14 cellular contexts compared by ENCODE assay signal in the genomic region with DNA sequence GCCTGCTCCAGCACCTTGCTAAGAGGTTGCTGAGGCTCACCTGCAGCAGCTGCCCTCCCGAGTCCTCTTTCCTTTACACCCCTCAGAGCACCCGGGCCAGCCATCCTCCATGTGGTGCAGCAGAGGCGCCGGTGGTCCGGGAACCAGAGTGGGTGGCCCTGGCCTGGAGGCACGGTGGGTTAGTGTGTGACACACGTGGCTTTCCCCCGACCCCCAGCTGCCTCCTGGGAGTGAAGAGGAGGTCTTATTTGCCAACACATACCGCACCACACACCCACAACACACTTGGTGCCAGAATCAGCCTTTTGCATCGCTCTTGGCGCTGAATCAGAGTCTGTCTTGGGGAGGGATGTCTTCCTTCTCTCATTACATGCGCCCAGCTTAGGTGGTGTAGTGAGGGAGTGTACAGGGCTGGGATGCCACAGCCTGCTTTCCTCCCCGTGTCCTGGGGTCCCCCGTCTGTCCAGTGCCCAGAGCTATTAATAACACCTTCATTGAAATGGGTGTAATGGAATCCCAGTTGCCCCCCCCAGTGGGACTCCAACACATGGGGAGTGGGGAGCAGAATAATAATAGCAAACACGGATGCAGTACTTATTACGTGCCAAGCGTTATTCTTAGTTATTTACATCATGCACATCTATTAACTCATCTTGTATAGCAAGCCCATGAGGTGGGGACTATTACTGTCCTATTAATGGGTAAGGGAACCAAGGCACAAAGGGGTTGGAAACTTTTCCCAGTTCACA. TPM values are rescaled to one million over a fixed set of nuclear protein-coding genes. Genes with fewer than 3 reads are reported as not detected.
DNase-seq lines count a peak whose midpoint lies in the region; ATAC-seq and TF ChIP-seq lines count a peak whose summit lies in the region.
"Had no signal": no experiment of that assay in that cellular context is flagged by ENCODE, and none has a peak within 500 bp of the region (broad histone marks: within the 10 kb centered on the region; RNA-seq: fewer than 3 reads in every experiment).

No MANE protein-coding gene starts in this region.

- no peaks in the 10 kb centered on the region for H3K36me3 ChIP-seq in CD8-positive, alpha-beta memory T cell (ENCODE audit: insufficient read depth, low read length)
- H3K36me3 ChIP-seq in gastroesophageal sphincter (no peaks in the 10 kb centered on the region), trophoblast cell (ENCODE audit: control insufficient read depth in 1 of 2, insufficient read depth in 2 of 2, low read length in 2 of 2) (no peaks in the 10 kb centered on the region)

- no peak for TF ChIP-seq CTCF in gastroesophageal sphincter (IDR thresholded peaks at IDR 0.05)

- peak overlapping the region; percentile 39 for H3K18ac ChIP-seq in trophoblast cell (ENCODE audit: low read length)

- H3K4me1 Mint-ChIP-seq in CD8-positive, alpha-beta memory T cell = peaks cover 74 to 83% (median 82%) of the 10 kb centered on the region in 3 donors

- no peak overlapping the region for H2BK12ac ChIP-seq in trophoblast cell (ENCODE audit: low read length)

- no peak overlapping the region for H2BK5ac ChIP-seq in trophoblast cell (ENCODE audit: low read depth, low read length, poor library complexity)

- no peak overlapping the region for H3K27ac ChIP-seq in CD8-positive, alpha-beta memory T cell (ENCODE audit: low read depth, low read length)
- H3K27ac ChIP-seq in gastroesophageal sphincter (peak overlapping the region; percentile 7 to 81 (median 72)), trophoblast cell (ENCODE audit: low read depth, low read length) (no peak overlapping the region)
- H3K27ac ChIP-seq: dorsolateral prefrontal cortex had no signal

- H3K4me2 ChIP-seq in trophoblast cell (ENCODE audit: low read length) = no peak overlapping the region

- peaks cover 0 to 3% of the 10 kb centered on the region in 2 donors for H3K27me3 Mint-ChIP-seq in CD8-positive, alpha-beta memory T cell

- H3K9me3 ChIP-seq in CD8-positive, alpha-beta memory T cell (ENCODE audit: low read length) = no peaks in the 10 kb centered on the region
- no peaks in the 10 kb centered on the region for H3K9me3 ChIP-seq in gastroesophageal sphincter
- H3K9me3 ChIP-seq in trophoblast cell (ENCODE audit: insufficient read depth, low read depth, low read length) = no peaks in the 10 kb centered on the region

- no peak overlapping the region for H2AFZ ChIP-seq in trophoblast cell (ENCODE audit: insufficient read depth, low read length, poor library complexity)

- CTCF ChIA-PET in CD8-positive, alpha-beta memory T cell (lab: Charles Lee) = interaction anchor here (0.9 to 5.6 kb wide), 6 partner anchors 12 to 190 kb away, joined by 3 to 33 read pairs (median 4); a partner anchor contains a TSS

- H3K79me2 ChIP-seq in trophoblast cell (ENCODE audit: control insufficient read depth, insufficient read depth, low read length, poor library complexity) = peaks cover 1% of the 10 kb centered on the region

- peaks cover 0 to 6% (median 0%) of the 10 kb centered on the region in 3 donors for H3K36me3 Mint-ChIP-seq in CD8-positive, alpha-beta memory T cell

- H3K9me3 Mint-ChIP-seq in CD8-positive, alpha-beta memory T cell = no peaks in the 10 kb centered on the region
- H3K9me3 Mint-ChIP-seq: CD8-positive, alpha-beta T cell had no signal

- DNase-seq in CD8-positive, alpha-beta memory T cell = no peak
- peak; percentile 22 for DNase-seq in RPMI7951 (ENCODE audit: low read depth)
- DNase-seq in trophoblast cell = no peak
- DNase-seq in AG08395 (ENCODE audit: low spot score) = no peak
- DNase-seq: activated naive CD4-positive, alpha-beta T cell; CD8-positive, alpha-beta T cell; midbrain; NCI-H2029; retina had no signal

- H2AK5ac ChIP-seq in trophoblast cell (ENCODE audit: low read length) = no peak overlapping the region

- TF ChIP-seq POLR2A in gastroesophageal sphincter (IDR thresholded peaks at IDR 0.05) = no peak

- no peak overlapping the region for H3K23ac ChIP-seq in trophoblast cell (ENCODE audit: low read length)

- peaks cover 36% of the 10 kb centered on the region for H3K4me1 ChIP-seq in CD8-positive, alpha-beta memory T cell (ENCODE audit: insufficient read depth, low read length)
- H3K4me1 ChIP-seq in gastroesophageal sphincter = peaks cover 10 to 85% (median 24%) of the 10 kb centered on the region in 3 donors
- H3K4me1 ChIP-seq in trophoblast cell (ENCODE audit: control insufficient read depth in 1 of 2, insufficient read depth in 2 of 2, low read length in 2 of 2) = peaks cover 8 to 10% of the 10 kb centered on the region in 2 experiments

- H2BK120ac ChIP-seq in trophoblast cell (ENCODE audit: insufficient read depth, low read length, poor library complexity) = no peak overlapping the region

- no peak for TF ChIP-seq EP300 in gastroesophageal sphincter (IDR thresholded peaks at IDR 0.05)

- 52 to 93% methylated on average over 3 to 5 of the region's 17 CpGs for WGBS in gastroesophageal sphincter (ENCODE audit: low coverage in 1 of 2), 2 donors
- WGBS in trophoblast cell (ENCODE audit: extremely low coverage, insufficient coverage, insufficient read length) = no CpG with 5 or more reads among the region's 17 CpGs

- H4K12ac ChIP-seq in trophoblast cell (ENCODE audit: low read depth, low read length) = no peak overlapping the region

- H4K8ac ChIP-seq in trophoblast cell (ENCODE audit: low read depth, low read length) = no peak overlapping the region

- H3K4me3 Mint-ChIP-seq in CD8-positive, alpha-beta memory T cell = peak overlapping the region in 3 of 7 donors; percentile 20 to 69 (median 28)
- H3K4me3 Mint-ChIP-seq: CD8-positive, alpha-beta T cell had no signal

- ATAC-seq in gastroesophageal sphincter (no peak), HG02884 (IDR thresholded peaks at IDR 0.05; ENCODE audit: unreplicated experiment) (no peak), GM19324 (IDR thresholded peaks at IDR 0.05; ENCODE audit: low FRiP score, unreplicated experiment) (no peak), HG02571 (IDR thresholded peaks at IDR 0.05; ENCODE audit: unreplicated experiment) (no peak)
- ATAC-seq: CD8-positive, alpha-beta T cell had no signal

- POLR2A ChIA-PET in CD8-positive, alpha-beta memory T cell (lab: Charles Lee) = interaction anchor here (0.5 kb wide), 1 partner anchor 82 kb away, joined by 8 read pairs; no protein-coding TSS in a partner anchor

- no peak overlapping the region for H4K91ac ChIP-seq in trophoblast cell (ENCODE audit: low read depth, low read length)

- no peak overlapping the region for H3K14ac ChIP-seq in trophoblast cell (ENCODE audit: low read length)

- H3K79me1 ChIP-seq in trophoblast cell (ENCODE audit: low read length) = no peaks in the 10 kb centered on the region

- no peak overlapping the region for H3K4ac ChIP-seq in trophoblast cell (ENCODE audit: low read depth, low read length)

- H3K9ac ChIP-seq in trophoblast cell (ENCODE audit: low read length) = no peak overlapping the region

- no peak overlapping the region for H3K4me3 ChIP-seq in CD8-positive, alpha-beta memory T cell (ENCODE audit: low read length)
- no peak overlapping the region for H3K4me3 ChIP-seq in gastroesophageal sphincter
- H3K4me3 ChIP-seq in trophoblast cell (ENCODE audit: low read depth, low read length) = no peak overlapping the region
- H3K4me3 ChIP-seq: dorsolateral prefrontal cortex had no signal

- peak overlapping the region in 7 of 8 donors; percentile 19 to 79 (median 52) for H3K27ac Mint-ChIP-seq in CD8-positive, alpha-beta memory T cell
- H3K27ac Mint-ChIP-seq: CD8-positive, alpha-beta T cell had no signal

- no peaks in the 10 kb centered on the region for H3K27me3 ChIP-seq in CD8-positive, alpha-beta memory T cell (ENCODE audit: insufficient read depth, low read length, poor library complexity, severe bottlenecking)
- H3K27me3 ChIP-seq in gastroesophageal sphincter (no peaks in the 10 kb centered on the region), trophoblast cell (ENCODE audit: insufficient read depth, low read length) (no peaks in the 10 kb centered on the region)
- H3K27me3 ChIP-seq: dorsolateral prefrontal cortex had no signal

RNA-seq across cellular contexts. Expression of a gene that starts 38.2 kb away (rescaled TPM):
- total RNA-seq in CD8-positive, alpha-beta memory T cell = 10 to 100 TPM; 78.4 to 79.1 TPM
- polyA plus RNA-seq in CD8-positive, alpha-beta memory T cell = 5.0 TPM
- 20.7 and 28.6 TPM in 2 replicates for total RNA-seq in RPMI7951 (2014; rRNA removed; shearing (Covaris generic))
- total RNA-seq in gastroesophageal sphincter = 10 to 100 TPM; 45.0 to 77.4 (median 55.5) TPM
- polyA plus RNA-seq in trophoblast cell (2013) = 41.7 and 41.9 TPM in 2 replicates

RNA-seq across cellular contexts. Expression of a gene that starts 47.6 kb away (rescaled TPM):
- total RNA-seq in CD8-positive, alpha-beta memory T cell = not detected
- polyA plus RNA-seq in CD8-positive, alpha-beta memory T cell = not detected
- total RNA-seq in RPMI7951 (2014; rRNA removed; shearing (Covaris generic)) = 0.24 TPM in 1 of 2 replicates, not detected in the other
- total RNA-seq in gastroesophageal sphincter = under 1 TPM in 1 of 4 donors, not detected in 3; 0.27 TPM
- polyA plus RNA-seq in trophoblast cell (2013) = not detected in 2 replicates
- total RNA-seq: CD8-positive, alpha-beta T cell; dorsolateral prefrontal cortex had no signal

RNA-seq across cellular contexts. Expression of a gene that starts 49.4 kb away (rescaled TPM):
- total RNA-seq in CD8-positive, alpha-beta memory T cell = 1 to 10 TPM; 7.6 TPM
- polyA plus RNA-seq in CD8-positive, alpha-beta memory T cell = 0.33 TPM
- not detected in 2 replicates for total RNA-seq in RPMI7951 (2014; rRNA removed; shearing (Covaris generic))
- 1 to 10 TPM in 3 of 4 donors, under 1 TPM in 1; 0.45 to 9.3 (median 2.3) TPM for total RNA-seq in gastroesophageal sphincter
- not detected in 2 replicates for polyA plus RNA-seq in trophoblast cell (2013)

Comparison
In these comparisons a context has a peak if more than half of its experiments do, and no peak if none do; other contexts are left out.
1. H3K27ac ChIP-seq: peak in gastroesophageal sphincter (4 of 4); none in CD8-positive, alpha-beta memory T cell (single experiment) and trophoblast cell (single experiment).